ENCODE assay signal across 10 cellular contexts in the genomic region with DNA sequence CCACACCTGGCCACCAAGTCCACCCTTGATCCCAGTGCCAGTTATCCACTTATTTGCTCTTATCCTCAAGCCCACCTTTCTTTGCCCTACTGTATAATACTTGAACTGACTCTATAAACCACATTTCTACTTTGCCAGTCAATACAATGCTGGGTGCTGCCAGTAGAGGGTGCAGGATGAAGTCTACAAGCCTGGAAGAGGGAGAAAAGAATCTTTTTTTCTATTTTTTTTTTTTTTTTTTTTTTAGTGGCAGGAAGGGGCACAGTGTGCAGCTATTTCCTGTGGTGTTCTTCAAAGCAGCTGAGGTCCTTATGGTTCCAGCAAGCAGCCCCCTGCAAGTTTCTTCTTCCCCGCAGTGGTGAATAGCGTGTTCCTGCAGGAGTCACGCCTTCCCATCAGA. TPM values are rescaled to one million over a fixed set of nuclear protein-coding genes. Genes with fewer than 3 reads are reported as not detected.
DNase-seq lines count a peak whose midpoint lies in the region; ATAC-seq and TF ChIP-seq lines count a peak whose summit lies in the region.
"Had no signal": no experiment of that assay in that cellular context is flagged by ENCODE, and none has a peak within 500 bp of the region (broad histone marks: within the 10 kb centered on the region; RNA-seq: fewer than 3 reads in every experiment).

No MANE protein-coding gene starts in this region.

- intact Hi-C loops in adrenal gland (cut with DNase I) = loop anchor here in 1 of 2 donors (5.0 kb wide), 1 partner anchor 257 kb away; no protein-coding TSS in a partner anchor

- in situ Hi-C loops in SK-MEL-5 (cut with HindIII; ENCODE audit: low pct_unique_long_range_greater_than_20kb, low sequenced_read_pairs) = no loop called here

- 77 to 84% (median 82%) methylated on average over 3 of the region's 3 CpGs for WGBS in adrenal gland, 4 donors

- no peak overlapping the region for H3K4me3 ChIP-seq in fibroblast of pulmonary artery (replicated peaks; ENCODE audit: low read depth, low read length)
- H3K4me3 ChIP-seq in adrenal gland = no peak overlapping the region
- H3K4me3 ChIP-seq: SJCRH30 had no signal

- peak; percentile 46 for TF ChIP-seq CTCF in fibroblast of pulmonary artery (IDR thresholded peaks at IDR 0.05; ENCODE audit: low read length, missing control alignments)
- TF ChIP-seq CTCF in adrenal gland (IDR thresholded peaks at IDR 0.05) = peak in 2 of 6 experiments; percentile 10 to 26

- TF ChIP-seq POLR2A in adrenal gland (IDR thresholded peaks at IDR 0.05) = no peak

- ATAC-seq in GM18502 (IDR thresholded peaks at IDR 0.05; ENCODE audit: poor library complexity, unreplicated experiment) (peak; percentile 63), HG03039 (IDR thresholded peaks at IDR 0.05; ENCODE audit: unreplicated experiment) (no peak)

- H3K4me1 ChIP-seq in adrenal gland (replicated peaks in 1 of 2) = no peaks in the 10 kb centered on the region

- DNase-seq in AML-193 (lab: John Stamatoyannopoulos, UW) (peak; percentile 61 to 74), SK-MEL-5 (ENCODE audit: low read depth, low spot score) (peak; percentile 56), fibroblast of pulmonary artery (ENCODE audit: low read depth) (no peak), adrenal gland (no peak), NCI-H526 treated with DMSO at 0.1 percent for 48 hours (lab: John Stamatoyannopoulos, UW) (no peak), NCI-H82 (lab: John Stamatoyannopoulos, UW) (no peak)

- H3K9me3 ChIP-seq in adrenal gland (replicated peaks in 1 of 3) = no peaks in the 10 kb centered on the region

- H3K36me3 ChIP-seq in adrenal gland (replicated peaks in 1 of 2) = no peaks in the 10 kb centered on the region
- H3K36me3 ChIP-seq: SJCRH30 had no signal

- peaks cover 4% of the 10 kb centered on the region for H3K27me3 ChIP-seq in adrenal gland
- H3K27me3 ChIP-seq: SJCRH30 had no signal

- no peak overlapping the region for H3K27ac ChIP-seq in adrenal gland
- H3K27ac ChIP-seq: epithelial cell of prostate, SJCRH30 had no signal

RNA-seq across cellular contexts. Expression of gene GABRR1, which starts 22.2 kb away (rescaled TPM):
- total RNA-seq in SK-MEL-5 (2014; rRNA removed; shearing (Covaris generic)) = not detected in 2 replicates
- polyA plus RNA-seq in SK-MEL-5 (2015; cell fraction: cytosol; rRNA removed) = not detected in 2 replicates
- not detected in 2 replicates for polyA plus RNA-seq in SK-MEL-5 (2015; cell fraction: nucleus; rRNA removed)
- total RNA-seq in adrenal gland = not detected
- not detected for polyA plus RNA-seq in adrenal gland

Comparison
In these comparisons a context has a peak if more than half of its experiments do, and no peak if none do; other contexts are left out.
1. DNase-seq: peak in AML-193 (2 of 2) and SK-MEL-5 (single experiment); none in fibroblast of pulmonary artery (single experiment), adrenal gland (0 of 7), NCI-H526 treated with DMSO at 0.1 percent for 48 hours (single experiment) and NCI-H82 (single experiment).